In genomic region chr13:27135023-27135422, GRCh38 we compare ENCODE assay signal across 32 cellular contexts. TPM values are rescaled to one million over a fixed set of nuclear protein-coding genes. Genes with fewer than 3 reads are reported as not detected.
DNase-seq lines count a peak whose midpoint lies in the region; ATAC-seq, FAIRE-seq and TF ChIP-seq lines count a peak whose summit lies in the region.
"Had no signal": no experiment of that assay in that cellular context is flagged by ENCODE, and none has a peak within 500 bp of the region (broad histone marks: within the 10 kb centered on the region; RNA-seq: fewer than 3 reads in every experiment).

No MANE protein-coding gene starts in this region.

- H3K9me3 Mint-ChIP-seq in stimulated activated naive CD8-positive, alpha-beta T cell treated with anti-CD3 and anti-CD28 coated beads, Interleukin-15, amount 100 ng/mL, for 72 hours: no peaks in the 10 kb centered on the region
- H3K9me3 Mint-ChIP-seq in stimulated activated naive B cell treated with anti-CD40 and anti-IgM and Interleukin-4, amounts not matched to agents 10 μg/mL and 1 μg/mL and 100 μg/mL, for 72 hours: peaks cover 0 to 5% of the 10 kb centered on the region in 2 donors

- peaks cover 13% of the 10 kb centered on the region; the same call in 1 of the 2 replicates for H4K20me1 ChIP-seq in PC-3 (ENCODE audit: low read length)

- TF ChIP-seq POLR2A in testis (IDR thresholded peaks at IDR 0.05): no peak

- H3K9ac ChIP-seq in PC-3 (ENCODE audit: low read length): no peak overlapping the region
- H3K9ac ChIP-seq: BLaER1 treated with 17β-estradiol and CSF1 and Interleukin-3, amounts not matched to agents 10 nM and 100 nM had no signal

- no peak overlapping the region for H3K27ac ChIP-seq in PC-3 (ENCODE audit: low read length)
- H3K27ac ChIP-seq in testis: no peak overlapping the region
- H3K27ac ChIP-seq: BLaER1 treated with 17β-estradiol and CSF1 and Interleukin-3, amounts not matched to agents 10 nM and 100 nM; left ventricle myocardium inferior; neutrophil; upper lobe of right lung had no signal

- no peaks in the 10 kb centered on the region for H3K9me2 ChIP-seq in PC-3 (replicated peaks; ENCODE audit: low read length)

- ATAC-seq in stimulated activated naive CD8-positive, alpha-beta T cell treated with anti-CD3 and anti-CD28 coated beads, Interleukin-15, amount 100 ng/mL, for 72 hours: no peak
- ATAC-seq in stimulated activated naive CD8-positive, alpha-beta T cell treated with anti-CD3 and anti-CD28 coated beads, Interleukin-15, Interleukin-2, amounts not matched to agents 100 U/mL and 50 U/mL, for 24 hours: no peak
- ATAC-seq in PC-3: peak; percentile 62
- no peak for ATAC-seq in stimulated activated naive B cell treated with anti-CD40 and anti-IgM and Interleukin-4, amounts not matched to agents 10 μg/mL and 1 μg/mL and 100 μg/mL, for 72 hours (replicated peaks)
- ATAC-seq: esophagus mucosa, upper lobe of right lung had no signal

- H3K36me3 Mint-ChIP-seq in stimulated activated naive B cell treated with anti-CD40 and anti-IgM and Interleukin-4, amounts not matched to agents 10 μg/mL and 1 μg/mL and 100 μg/mL, for 72 hours: peaks cover 11 to 24% of the 10 kb centered on the region in 2 donors

- POLR2A ChIA-PET in PC-3 (lab: Charles Lee; ENCODE audit: unreplicated experiment): no interaction called here

- H3K4me3 Mint-ChIP-seq in stimulated activated naive CD8-positive, alpha-beta T cell treated with anti-CD3 and anti-CD28 coated beads, Interleukin-15, amount 100 ng/mL, for 72 hours: peak overlapping the region; percentile 31 to 39
- no peak overlapping the region for H3K4me3 Mint-ChIP-seq in stimulated activated naive B cell treated with anti-CD40 and anti-IgM and Interleukin-4, amounts not matched to agents 10 μg/mL and 1 μg/mL and 100 μg/mL, for 72 hours
- H3K4me3 Mint-ChIP-seq: endodermal cell had no signal

- H3K9me3 ChIP-seq in PC-3 (ENCODE audit: low read length): no peaks in the 10 kb centered on the region
- no peaks in the 10 kb centered on the region for H3K9me3 ChIP-seq in testis
- H3K9me3 ChIP-seq: neutrophil had no signal

- BruUV-seq in PC-3 (replicated peaks; lab: Mats Ljungman, UMichigan): no TSS peak

- WGBS in testis, 2 donors: 78 to 91% methylated on average over 5 of the region's 5 CpGs

- H3K27me3 Mint-ChIP-seq in stimulated activated naive CD8-positive, alpha-beta T cell treated with anti-CD3 and anti-CD28 coated beads, Interleukin-15, amount 100 ng/mL, for 72 hours: no peaks in the 10 kb centered on the region
- no peaks in the 10 kb centered on the region for H3K27me3 Mint-ChIP-seq in stimulated activated naive B cell treated with anti-CD40 and anti-IgM and Interleukin-4, amounts not matched to agents 10 μg/mL and 1 μg/mL and 100 μg/mL, for 72 hours
- H3K27me3 Mint-ChIP-seq: progenitor cell of endocrine pancreas had no signal

- H3K27me3 ChIP-seq in PC-3 (ENCODE audit: low read length) (no peaks in the 10 kb centered on the region), testis (no peaks in the 10 kb centered on the region)
- H3K27me3 ChIP-seq: BLaER1 treated with 17β-estradiol and CSF1 and Interleukin-3, amounts not matched to agents 10 nM and 100 nM; neutrophil; sigmoid colon; upper lobe of right lung had no signal

- FAIRE-seq in islet of Langerhans (lab: Jason Lieb, UNC): peak; percentile 13
- FAIRE-seq: RCC 7860 had no signal

- H3F3A ChIP-seq in PC-3 (ENCODE audit: low read length, unreplicated experiment): peaks cover 9% of the 10 kb centered on the region

- TF ChIP-seq CTCF in PC-3 (conservative IDR thresholded peaks at IDR 0.05; ENCODE audit: low read depth, low read length): no peak
- no peak for TF ChIP-seq CTCF in testis (IDR thresholded peaks at IDR 0.05)

- H3K27ac Mint-ChIP-seq in stimulated activated naive CD8-positive, alpha-beta T cell treated with anti-CD3 and anti-CD28 coated beads, Interleukin-15, amount 100 ng/mL, for 72 hours: peak overlapping the region in 1 of 2 donors; percentile 81
- H3K27ac Mint-ChIP-seq in stimulated activated naive B cell treated with anti-CD40 and anti-IgM and Interleukin-4, amounts not matched to agents 10 μg/mL and 1 μg/mL and 100 μg/mL, for 72 hours: peak overlapping the region; percentile 37
- H3K27ac Mint-ChIP-seq: endodermal cell, progenitor cell of endocrine pancreas had no signal

- peak overlapping the region; percentile 38; the same call in 1 of the 2 replicates for H3K4me2 ChIP-seq in PC-3 (ENCODE audit: low read length)

- no peak for DNase-seq in stimulated activated naive CD8-positive, alpha-beta T cell treated with anti-CD3 and anti-CD28 coated beads, Interleukin-15, amount 100 ng/mL, for 72 hours
- no peak for DNase-seq in stimulated activated naive CD8-positive, alpha-beta T cell treated with anti-CD3 and anti-CD28 coated beads, Interleukin-15, Interleukin-2, amounts not matched to agents 100 U/mL and 50 U/mL, for 24 hours
- DNase-seq in PC-3 (peak; percentile 46), testis (no peak), NCI-H748 treated with DMSO at 0.1 percent for 48 hours (lab: John Stamatoyannopoulos, UW) (no peak), GM19238 (ENCODE audit: insufficient read length, low spot score) (no peak)
- no peak for DNase-seq in stimulated activated naive B cell treated with anti-CD40 and anti-IgM and Interleukin-4, amounts not matched to agents 10 μg/mL and 1 μg/mL and 100 μg/mL, for 72 hours
- DNase-seq: activated CD4-positive, alpha-beta T cell treated with anti-CD3 and anti-CD28 coated beads for 48 hours; activated CD8-positive, alpha-beta memory T cell treated with anti-CD3 and anti-CD28 coated beads for 24 hours; activated gamma-delta T cell treated with Interleukin-2 at 50 U/mL for 16 hours; activated T-cell treated with anti-CD3 and anti-CD28 coated beads for 4 hours; central memory CD4-positive, alpha-beta T cell; COR-L47; endodermal cell; GF-D8; glutamatergic neuron; KG1; left ventricle myocardium inferior; NCI-H1105; NCI-H187 treated with DMSO at 0.1 percent for 48 hours; NCI-H226; SHP77 treated with DMSO at 0.1 percent for 48 hours; sigmoid colon; stimulated activated CD4-positive, alpha-beta T cell treated with anti-CD3 and anti-CD28 coated beads, Interleukin-12 subunit alpha, Interleukin-12 subunit beta, amount 100 ng/mL, for 4 hours; stimulated activated CD4-positive, alpha-beta T cell treated with anti-CD3 and anti-CD28 coated beads, Interleukin-2, amount 100 ng/mL, for 48 hours; upper lobe of right lung had no signal

- H3K4me1 ChIP-seq in PC-3 (ENCODE audit: insufficient read depth, low read length) (peaks cover 33% of the 10 kb centered on the region), testis (peaks cover 5% of the 10 kb centered on the region)

- intact Hi-C loops in PC-3 (cut with micrococcal nuclease) (no loop called here), testis (cut with DNase I; ENCODE audit: low total_unique reads) (no loop called here)

- H3K36me3 ChIP-seq in PC-3 (ENCODE audit: low read depth, low read length) (peaks cover 8% of the 10 kb centered on the region), testis (ENCODE audit: low read depth, missing control alignments) (no peaks in the 10 kb centered on the region)
- H3K36me3 ChIP-seq: left ventricle myocardium inferior, neutrophil, sigmoid colon, upper lobe of right lung had no signal

- H3K4me1 Mint-ChIP-seq in stimulated activated naive CD8-positive, alpha-beta T cell treated with anti-CD3 and anti-CD28 coated beads, Interleukin-15, amount 100 ng/mL, for 72 hours: peaks cover 80% of the 10 kb centered on the region
- H3K4me1 Mint-ChIP-seq in stimulated activated naive B cell treated with anti-CD40 and anti-IgM and Interleukin-4, amounts not matched to agents 10 μg/mL and 1 μg/mL and 100 μg/mL, for 72 hours: peaks cover 44 to 68% of the 10 kb centered on the region in 2 donors

- no peak overlapping the region for H3K4me3 ChIP-seq in PC-3 (ENCODE audit: low read length)
- H3K4me3 ChIP-seq in testis: no peak overlapping the region
- H3K4me3 ChIP-seq: BLaER1 treated with 17β-estradiol and CSF1 and Interleukin-3, amounts not matched to agents 10 nM and 100 nM; left ventricle myocardium inferior; sigmoid colon; upper lobe of right lung had no signal

- CTCF ChIA-PET in PC-3 (lab: Charles Lee): no interaction called here

- no peak overlapping the region for H2AFZ ChIP-seq in PC-3 (ENCODE audit: low read length)

- peaks cover 94% of the 10 kb centered on the region for H3K79me2 ChIP-seq in PC-3 (ENCODE audit: low read length)

RNA-seq across cellular contexts. Expression of gene USP12, which starts 36.6 kb away (rescaled TPM):
- total RNA-seq in PC-3 (2014; rRNA removed): 24.2 and 28.7 TPM in 2 replicates
- total RNA-seq in testis: 10 to 100 TPM; 26.1 to 30.2 TPM
- 24.3 TPM for polyA plus RNA-seq in testis (ENCODE audit: insufficient read depth, low read depth, low replicate concordance)

Comparison
In these comparisons a context has a peak if more than half of its experiments do, and no peak if none do; other contexts are left out.
1. H3K4me3 Mint-ChIP-seq: peak in stimulated activated naive CD8-positive, alpha-beta T cell treated with anti-CD3 and anti-CD28 coated beads, Interleukin-15, amount 100 ng/mL, for 72 hours (2 of 2); none in stimulated activated naive B cell treated with anti-CD40 and anti-IgM and Interleukin-4, amounts not matched to agents 10 μg/mL and 1 μg/mL and 100 μg/mL, for 72 hours (0 of 2).